8 cellular contexts compared by ENCODE assay signal in genomic region chr12:104671407-104672095, GRCh38.
A peak's percentile ranks its signal among the peaks of the same experiment; 100 is the strongest.
DNase-seq lines count a peak whose midpoint lies in the region; ATAC-seq, FAIRE-seq and TF ChIP-seq lines count a peak whose summit lies in the region.

No MANE protein-coding gene starts in this region.

- no peak for TF ChIP-seq CTCF in D721Med (IDR thresholded peaks at IDR 0.05; ENCODE audit: insufficient read depth, missing control alignments)

- no peak for FAIRE-seq in D721Med (lab: Jason Lieb, UNC)

- peak; percentile 70 for DNase-seq in Ammon's horn (ENCODE audit: low spot score)
- DNase-seq in SHP77 treated with DMSO at 0.1 percent for 48 hours (lab: John Stamatoyannopoulos, UW) = peak; percentile 74
- DNase-seq in activated naive CD4-positive, alpha-beta T cell treated with Interleukin-2 at 50 U/mL for 16 hours = peak; percentile 91
- peak; percentile 88 for DNase-seq in glomerular endothelial cell (ENCODE audit: extremely low read depth, low read depth, low spot score)
- DNase-seq in renal cortical epithelial cell (ENCODE audit: low read depth) = peak; percentile 99
- DNase-seq in D721Med (ENCODE audit: insufficient read length, low spot score) = no peak

- peak; percentile 57 for ATAC-seq in GM19043 (IDR thresholded peaks at IDR 0.05; ENCODE audit: low read depth, unreplicated experiment)
- ATAC-seq in HG03196 (IDR thresholded peaks at IDR 0.05; ENCODE audit: unreplicated experiment) = peak; percentile 70
